1 cellular context compared by ENCODE assay signal in the genomic region with DNA sequence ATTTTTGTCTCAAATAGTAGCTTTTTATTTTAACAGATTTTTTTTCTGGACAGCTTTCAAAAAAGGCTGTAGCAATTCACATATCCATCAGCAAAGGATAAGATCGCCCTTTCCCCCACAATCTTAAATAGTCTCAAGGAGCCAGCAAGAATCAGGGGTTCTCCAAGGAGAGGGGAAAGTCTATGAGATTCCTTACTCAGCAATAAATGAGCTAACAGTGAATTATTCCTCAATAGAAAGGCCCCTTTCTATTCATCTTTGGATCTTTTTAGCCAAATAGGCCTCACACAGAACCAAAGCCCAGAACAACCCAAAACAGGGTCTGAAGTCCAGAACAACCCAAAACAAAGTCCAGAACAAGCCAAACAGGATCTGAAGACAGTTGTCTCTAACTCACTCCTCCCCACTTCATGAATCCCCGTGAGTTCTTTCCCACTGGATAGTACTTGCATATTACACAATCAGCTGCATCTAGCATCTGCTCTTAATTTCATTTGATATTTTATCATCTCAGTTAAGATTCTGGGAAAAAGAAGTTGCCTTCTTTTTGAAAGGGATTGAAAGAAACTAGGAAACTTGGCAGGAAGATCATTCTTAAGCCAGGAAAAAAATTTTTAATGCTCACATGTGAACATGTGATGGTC.
TF ChIP-seq lines count a peak whose summit lies in the region.

No MANE protein-coding gene starts in this region.

TF ChIP-seq in H1, 55 proteins besides CTCF, POLR2A, EP300 and RAD21:
- TF ChIP-seq, protein P1, sequence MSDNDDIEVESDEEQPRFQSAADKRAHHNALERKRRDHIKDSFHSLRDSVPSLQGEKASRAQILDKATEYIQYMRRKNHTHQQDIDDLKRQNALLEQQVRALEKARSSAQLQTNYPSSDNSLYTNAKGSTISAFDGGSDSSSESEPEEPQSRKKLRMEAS (IDR thresholded peaks at IDR 0.05), result no peak
- TF ChIP-seq RBBP5 (IDR thresholded peaks at IDR 0.05; ENCODE audit: borderline replicate concordance, low read depth, low read length) (no peak), CHD2 (IDR thresholded peaks at IDR 0.05; ENCODE audit: low read length) (no peak), MAFK (IDR thresholded peaks at IDR 0.05; ENCODE audit: low read depth, low read length) (peak; percentile 38; the same call in 1 of the 2 replicates), RXRA (IDR thresholded peaks at IDR 0.05; ENCODE audit: insufficient read depth, low read depth, low read length) (no peak), BRCA1 (IDR thresholded peaks at IDR 0.05; ENCODE audit: low read depth, low read length) (no peak), SRF (IDR thresholded peaks at IDR 0.05; ENCODE audit: low read depth, low read length) (no peak), HDAC6 (IDR thresholded peaks at IDR 0.05; ENCODE audit: low read depth, low read length) (no peak), TAF7 (optimal IDR thresholded peaks at IDR 0.05; ENCODE audit: borderline replicate concordance, low read depth, low read length) (no peak)
